29 cellular contexts compared by ENCODE assay signal in genomic region chr1:94714552-94714951, GRCh38.
A peak's percentile ranks its signal among the peaks of the same experiment; 100 is the strongest.
DNase-seq lines count a peak whose midpoint lies in the region; FAIRE-seq and TF ChIP-seq lines count a peak whose summit lies in the region.
"Had no signal": no experiment of that assay in that cellular context is flagged by ENCODE, and none has a peak within 500 bp of the region (broad histone marks: within the 10 kb centered on the region; RNA-seq: fewer than 3 reads in every experiment).

No MANE protein-coding gene starts in this region.

- H3K4me1 Mint-ChIP-seq in H9: peaks cover 14 to 22% of the 10 kb centered on the region in 2 experiments
- H3K4me1 Mint-ChIP-seq in astrocyte (ENCODE audit: low read depth, unreplicated experiment): peaks cover 29% of the 10 kb centered on the region
- H3K4me1 Mint-ChIP-seq: CD4-positive, CD25-positive, alpha-beta regulatory T cell; central memory CD8-positive, alpha-beta T cell; immature natural killer cell had no signal

- no peaks in the 10 kb centered on the region for H3K79me1 ChIP-seq in H9 (ENCODE audit: insufficient read depth, low read depth, low read length, poor library complexity, severe bottlenecking)

- H3T11ph ChIP-seq in H9 (ENCODE audit: low read length): peak overlapping the region; percentile 40

- no peak overlapping the region for H3K27ac Mint-ChIP-seq in H9
- H3K27ac Mint-ChIP-seq in astrocyte (ENCODE audit: unreplicated experiment): peak overlapping the region; percentile 84
- H3K27ac Mint-ChIP-seq: activated CD8-positive, alpha-beta T cell treated with anti-CD3 and anti-CD28 coated beads for 36 hours; activated naive CD4-positive, alpha-beta T cell treated with anti-CD3 and anti-CD28 coated beads for 36 hours; CD4-positive, CD25-positive, alpha-beta regulatory T cell; immature natural killer cell; memory B cell; neural progenitor cell had no signal

- no peak overlapping the region for H2BK5ac ChIP-seq in H9 (ENCODE audit: insufficient read length, low read length)

- H2BK15ac ChIP-seq in H9 (ENCODE audit: low read depth, low read length): no peak overlapping the region

- H2BK12ac ChIP-seq in H9 (ENCODE audit: insufficient read length, low read depth, low read length): no peak overlapping the region

- no peak overlapping the region for H3K23ac ChIP-seq in H9 (ENCODE audit: insufficient read length, low read depth, low read length)

- no peak overlapping the region; the same call in 1 of the 2 replicates for H3K14ac ChIP-seq in H9 (ENCODE audit: insufficient read depth, low read length)

- H3K4me3 ChIP-seq in astrocyte (ENCODE audit: insufficient read depth, low read depth, low read length): no peak overlapping the region
- no peak overlapping the region for H3K4me3 ChIP-seq in iPS-18a (ENCODE audit: low read length)
- no peak overlapping the region for H3K4me3 ChIP-seq in uterus
- no peak overlapping the region for H3K4me3 ChIP-seq in testis
- H3K4me3 ChIP-seq: neural progenitor cell, Peyer's patch, spleen, upper lobe of right lung had no signal

- H3K36me3 Mint-ChIP-seq in H9 (ENCODE audit: insufficient read depth in 1 of 3, low read depth in 3 of 3) (peaks cover 0 to 2% (median 0%) of the 10 kb centered on the region in 3 experiments; a peak in 2 of 7 replicates), astrocyte (ENCODE audit: low read depth, unreplicated experiment) (peaks cover 2% of the 10 kb centered on the region)
- H3K36me3 Mint-ChIP-seq: CD4-positive, CD25-positive, alpha-beta regulatory T cell; immature natural killer cell; memory B cell; neural progenitor cell had no signal

- H3K36me3 ChIP-seq in astrocyte (ENCODE audit: insufficient read depth, low read length): no peaks in the 10 kb centered on the region
- no peaks in the 10 kb centered on the region for H3K36me3 ChIP-seq in iPS-18a (ENCODE audit: control insufficient read depth, low read depth, low read length)
- H3K36me3 ChIP-seq in uterus: no peaks in the 10 kb centered on the region
- no peaks in the 10 kb centered on the region for H3K36me3 ChIP-seq in testis (ENCODE audit: low read depth, missing control alignments)
- H3K36me3 ChIP-seq: neural progenitor cell, Peyer's patch, spleen, upper lobe of right lung had no signal

- no peaks in the 10 kb centered on the region for H3K23me2 ChIP-seq in H9 (ENCODE audit: insufficient read length, low read depth, low read length, poor library complexity, severe bottlenecking)

- TF ChIP-seq CTCF in H9 (conservative IDR thresholded peaks at IDR 0.05) (no peak), astrocyte (IDR thresholded peaks at IDR 0.05; ENCODE audit: insufficient read depth, low read depth, low read length) (no peak), uterus (IDR thresholded peaks at IDR 0.05) (no peak), testis (IDR thresholded peaks at IDR 0.05) (no peak)

- H3K27me3 Mint-ChIP-seq in H9 (ENCODE audit: low read depth) (no peaks in the 10 kb centered on the region), astrocyte (ENCODE audit: low read depth, unreplicated experiment) (no peaks in the 10 kb centered on the region)
- H3K27me3 Mint-ChIP-seq: memory B cell had no signal

- no peak for FAIRE-seq in astrocyte (lab: Jason Lieb, UNC)
- FAIRE-seq: D721Med, frontal cortex, GM19239 had no signal

- no CpG with 5 or more reads among the region's 4 CpGs for WGBS in H9 (ENCODE audit: extremely low coverage, insufficient read length, low lambda C conversion rate)
- WGBS in testis, 2 donors: 93 to 94% methylated on average over 4 of the region's 4 CpGs

- H3K9me3 ChIP-seq in H9 (ENCODE audit: control insufficient read depth, low read depth, low read length): no peaks in the 10 kb centered on the region
- no peaks in the 10 kb centered on the region for H3K9me3 ChIP-seq in astrocyte (ENCODE audit: insufficient read depth, low read depth, low read length)
- no peaks in the 10 kb centered on the region for H3K9me3 ChIP-seq in iPS-18a (ENCODE audit: control insufficient read depth, low read depth, low read length)
- no peaks in the 10 kb centered on the region for H3K9me3 ChIP-seq in uterus
- no peaks in the 10 kb centered on the region for H3K9me3 ChIP-seq in testis
- H3K9me3 ChIP-seq: Peyer's patch, spleen, upper lobe of right lung had no signal

- intact Hi-C loops in uterus (cut with DNase I; ENCODE audit: low total_unique reads) (no loop called here), testis (cut with DNase I; ENCODE audit: low total_unique reads) (no loop called here)

- H3K4me1 ChIP-seq in H9 (ENCODE audit: insufficient read depth, low read length): 0 out of 2 replicates have a peak, but pooled peaks cover 3% of the 10 kb centered on the region
- H3K4me1 ChIP-seq in astrocyte (ENCODE audit: insufficient read depth, low read length): peaks cover 31% of the 10 kb centered on the region
- peaks cover 7% of the 10 kb centered on the region for H3K4me1 ChIP-seq in iPS-18a (ENCODE audit: control insufficient read depth, low read depth, low read length)
- H3K4me1 ChIP-seq in uterus: no peaks in the 10 kb centered on the region
- H3K4me1 ChIP-seq in testis: peaks cover 12% of the 10 kb centered on the region
- H3K4me1 ChIP-seq: neural progenitor cell, Peyer's patch, upper lobe of right lung had no signal

- no peak overlapping the region for H3K18ac ChIP-seq in H9 (ENCODE audit: insufficient read length, low read depth, low read length)

- H3K27ac ChIP-seq in H9 (ENCODE audit: insufficient read length, low read depth, low read length): no peak overlapping the region
- peak overlapping the region; percentile 49 for H3K27ac ChIP-seq in astrocyte (ENCODE audit: low read depth, low read length)
- H3K27ac ChIP-seq in iPS-18a (ENCODE audit: low read length): peak overlapping the region; percentile 58
- peak overlapping the region; percentile 76 to 79 for H3K27ac ChIP-seq in uterus
- H3K27ac ChIP-seq in testis: no peak overlapping the region
- H3K27ac ChIP-seq: neural progenitor cell, upper lobe of right lung had no signal

- H3K79me2 ChIP-seq in H9 (ENCODE audit: insufficient read depth, low read length): no peaks in the 10 kb centered on the region
- no peaks in the 10 kb centered on the region for H3K79me2 ChIP-seq in astrocyte (ENCODE audit: insufficient read depth, low read length)

- H2AFZ ChIP-seq in H9 (ENCODE audit: low read length) (no peak overlapping the region), astrocyte (ENCODE audit: low read depth, low read length) (no peak overlapping the region)
- H2AFZ ChIP-seq: neural progenitor cell had no signal

- H3K27me3 ChIP-seq in H9 (ENCODE audit: insufficient read depth, low read length): no peaks in the 10 kb centered on the region
- no peaks in the 10 kb centered on the region for H3K27me3 ChIP-seq in astrocyte (ENCODE audit: insufficient read depth, low read length)
- H3K27me3 ChIP-seq in iPS-18a (ENCODE audit: control insufficient read depth, insufficient read depth, low read length): no peaks in the 10 kb centered on the region
- H3K27me3 ChIP-seq in uterus: no peaks in the 10 kb centered on the region
- no peaks in the 10 kb centered on the region for H3K27me3 ChIP-seq in testis
- H3K27me3 ChIP-seq: neural progenitor cell, Peyer's patch, spleen, upper lobe of right lung had no signal

- no peak overlapping the region for H3K56ac ChIP-seq in H9 (ENCODE audit: insufficient read length, low read depth, low read length)

- TF ChIP-seq POLR2A in uterus (IDR thresholded peaks at IDR 0.05) (no peak), testis (IDR thresholded peaks at IDR 0.05) (no peak)

- no peak overlapping the region for H2BK20ac ChIP-seq in H9 (ENCODE audit: low read depth, low read length, poor library complexity, severe bottlenecking)

- H4K8ac ChIP-seq in H9 (replicated peaks; ENCODE audit: insufficient read length, low read depth, low read length): no peak overlapping the region

- H3K9ac ChIP-seq in H9 (ENCODE audit: extremely low read depth, insufficient read length, low read length): no peak overlapping the region
- no peak overlapping the region for H3K9ac ChIP-seq in astrocyte (ENCODE audit: low read length)
- no peak overlapping the region for H3K9ac ChIP-seq in iPS-18a (ENCODE audit: low read length)
- H3K9ac ChIP-seq: neural progenitor cell had no signal

- H4K5ac ChIP-seq in H9 (ENCODE audit: insufficient read length, low read depth, low read length): no peak overlapping the region

- H3K9me3 Mint-ChIP-seq in H9 (no peaks in the 10 kb centered on the region), astrocyte (ENCODE audit: unreplicated experiment) (peaks cover 2% of the 10 kb centered on the region)
- H3K9me3 Mint-ChIP-seq: activated CD8-positive, alpha-beta T cell treated with anti-CD3 and anti-CD28 coated beads for 36 hours; activated naive CD4-positive, alpha-beta T cell treated with anti-CD3 and anti-CD28 coated beads for 36 hours; central memory CD8-positive, alpha-beta T cell; memory B cell; neural progenitor cell had no signal

- no peak overlapping the region for H3K4ac ChIP-seq in H9 (ENCODE audit: low read depth, low read length)

- H4K20me1 ChIP-seq in H9 (ENCODE audit: control insufficient read depth, insufficient read depth, insufficient read length) (no peaks in the 10 kb centered on the region), astrocyte (ENCODE audit: insufficient read depth, low read length) (no peaks in the 10 kb centered on the region)

- H3K4me3 Mint-ChIP-seq in H9 (no peak overlapping the region), astrocyte (ENCODE audit: unreplicated experiment) (no peak overlapping the region)
- H3K4me3 Mint-ChIP-seq: activated CD8-positive, alpha-beta T cell treated with anti-CD3 and anti-CD28 coated beads for 36 hours; activated naive CD4-positive, alpha-beta T cell treated with anti-CD3 and anti-CD28 coated beads for 36 hours; CD4-positive, CD25-positive, alpha-beta regulatory T cell; central memory CD8-positive, alpha-beta T cell; immature natural killer cell; memory B cell; neural progenitor cell had no signal

- no peak overlapping the region for H4K91ac ChIP-seq in H9 (ENCODE audit: insufficient read length, low read depth, low read length)

- no peak overlapping the region for H2AK5ac ChIP-seq in H9 (ENCODE audit: insufficient read length, low read length)

- H2BK120ac ChIP-seq in H9 (ENCODE audit: low read depth, low read length, poor library complexity, severe bottlenecking): no peak overlapping the region

- no peak overlapping the region for H3K4me2 ChIP-seq in H9 (ENCODE audit: insufficient read depth, insufficient read length, low read length)
- no peak overlapping the region for H3K4me2 ChIP-seq in astrocyte (ENCODE audit: low read length)
- H3K4me2 ChIP-seq: neural progenitor cell had no signal

- DNase-seq in H9: no peak
- no peak for DNase-seq in astrocyte (ENCODE audit: low read depth)
- no peak for DNase-seq in uterus
- DNase-seq in AG08396 (ENCODE audit: low spot score): no peak
- DNase-seq in testis: no peak
- no peak for DNase-seq in NCI-H146 treated with DMSO at 0.1 percent for 48 hours (lab: John Stamatoyannopoulos, UW; ENCODE audit: unreplicated experiment)
- no peak for DNase-seq in GDM1 (lab: John Stamatoyannopoulos, UW)
- DNase-seq: activated CD8-positive, alpha-beta memory T cell treated with anti-CD3 and anti-CD28 coated beads, Interleukin-2, amount 50 U/mL, for 48 hours; activated CD8-positive, alpha-beta T cell treated with anti-CD3 and anti-CD28 coated beads for 36 hours; activated naive CD4-positive, alpha-beta T cell treated with anti-CD3 and anti-CD28 coated beads for 36 hours; CD4-positive, CD25-positive, alpha-beta regulatory T cell; HCEC 1CT; immature natural killer cell; NCI-H1092 treated with DMSO at 0.1 percent for 48 hours; NCI-H187; NCI-H446 treated with DMSO at 0.1 percent for 48 hours; Peyer's patch; posterior cingulate gyrus; right cardiac atrium; spleen; stimulated activated CD8-positive, alpha-beta memory T cell treated with anti-CD3 and anti-CD28 coated beads, Interleukin-4, amount 100 ng/mL, for 48 hours; upper lobe of right lung had no signal

Comparison
In these comparisons a context has a peak if more than half of its experiments do, and no peak if none do; other contexts are left out.
1. H3K27ac ChIP-seq: peak in astrocyte (single experiment), iPS-18a (single experiment) and uterus (2 of 2); none in H9 (single experiment) and testis (0 of 2).